Comparison of ENCODE assay signal across 1 cellular context in the genomic region with DNA sequence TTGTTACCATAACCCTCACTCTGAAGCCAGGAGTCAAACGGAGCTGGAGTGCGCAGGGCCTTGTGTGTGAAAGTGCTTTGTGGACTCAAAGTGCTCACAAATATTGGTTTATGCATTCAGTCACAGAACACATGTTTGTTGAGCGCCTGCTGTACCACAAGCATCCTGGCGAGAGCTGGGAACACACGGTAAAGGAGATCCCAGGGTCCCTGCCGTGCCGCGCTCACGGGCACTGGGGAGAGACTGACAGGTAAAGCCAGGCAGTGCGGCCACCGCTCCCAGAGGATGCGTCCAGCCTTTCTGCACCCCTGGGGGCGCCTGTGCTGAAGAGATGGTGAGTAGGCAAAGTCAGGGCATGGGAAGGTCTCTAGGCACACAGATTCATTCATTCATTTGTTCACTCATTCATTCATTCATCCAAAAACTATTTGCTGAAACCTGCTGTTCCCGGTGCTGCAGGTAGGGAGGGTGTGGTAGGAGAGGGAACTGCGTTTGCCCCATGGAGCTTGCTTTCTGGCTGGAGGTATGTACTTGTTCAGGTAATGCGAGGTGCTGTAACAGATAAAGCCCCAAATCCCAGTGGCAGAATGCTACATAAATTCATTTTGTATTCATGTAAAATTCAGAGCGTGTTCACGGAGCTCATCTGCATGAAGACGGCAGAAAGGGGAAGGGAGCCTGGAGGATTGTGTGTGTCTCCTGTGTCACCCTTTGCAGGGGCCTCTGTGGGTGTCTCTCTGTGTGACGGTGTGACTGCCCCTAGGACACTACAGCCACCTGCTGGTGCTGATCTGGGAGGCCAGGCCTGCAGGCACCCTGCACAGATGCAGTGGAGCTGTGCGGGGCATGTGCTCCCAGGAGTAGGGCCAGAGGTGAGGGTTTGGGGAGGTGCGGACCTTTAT.
TF ChIP-seq lines count a peak whose summit lies in the region.

No MANE protein-coding gene starts in this region.

TF ChIP-seq in SK-N-SH treated with all-trans-retinoic acid at 6 μM for 48 hours, 23 proteins besides CTCF, POLR2A, EP300 and RAD21 (continued from another document):
- no peak for TF ChIP-seq RARB (CRISPR knock-in tag; IDR thresholded peaks at IDR 0.05)
- TF ChIP-seq TOX (CRISPR knock-in tag; IDR thresholded peaks at IDR 0.05; ENCODE audit: borderline replicate concordance): no peak
- TF ChIP-seq SNAI2 (CRISPR knock-in tag; IDR thresholded peaks at IDR 0.05): no peak
- TF ChIP-seq PPARA (CRISPR knock-in tag; IDR thresholded peaks at IDR 0.05; ENCODE audit: borderline replicate concordance): no peak
- TF ChIP-seq, protein P1, sequence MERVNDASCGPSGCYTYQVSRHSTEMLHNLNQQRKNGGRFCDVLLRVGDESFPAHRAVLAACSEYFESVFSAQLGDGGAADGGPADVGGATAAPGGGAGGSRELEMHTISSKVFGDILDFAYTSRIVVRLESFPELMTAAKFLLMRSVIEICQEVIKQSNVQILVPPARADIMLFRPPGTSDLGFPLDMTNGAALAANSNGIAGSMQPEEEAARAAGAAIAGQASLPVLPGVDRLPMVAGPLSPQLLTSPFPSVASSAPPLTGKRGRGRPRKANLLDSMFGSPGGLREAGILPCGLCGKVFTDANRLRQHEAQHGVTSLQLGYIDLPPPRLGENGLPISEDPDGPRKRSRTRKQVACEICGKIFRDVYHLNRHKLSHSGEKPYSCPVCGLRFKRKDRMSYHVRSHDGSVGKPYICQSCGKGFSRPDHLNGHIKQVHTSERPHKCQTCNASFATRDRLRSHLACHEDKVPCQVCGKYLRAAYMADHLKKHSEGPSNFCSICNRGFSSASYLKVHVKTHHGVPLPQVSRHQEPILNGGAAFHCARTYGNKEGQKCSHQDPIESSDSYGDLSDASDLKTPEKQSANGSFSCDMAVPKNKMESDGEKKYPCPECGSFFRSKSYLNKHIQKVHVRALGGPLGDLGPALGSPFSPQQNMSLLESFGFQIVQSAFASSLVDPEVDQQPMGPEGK (CRISPR knock-in tag; IDR thresholded peaks at IDR 0.05; ENCODE audit: borderline replicate concordance): no peak
- TF ChIP-seq ZNF565 (CRISPR knock-in tag; conservative IDR thresholded peaks at IDR 0.05; ENCODE audit: low read depth): no peak
- no peak for TF ChIP-seq ZNF70 (CRISPR knock-in tag; IDR thresholded peaks at IDR 0.05)
- TF ChIP-seq ARNTL (CRISPR knock-in tag; IDR thresholded peaks at IDR 0.05; ENCODE audit: borderline replicate concordance, low read depth): no peak
- TF ChIP-seq ZNF8 (CRISPR knock-in tag; IDR thresholded peaks at IDR 0.05): no peak
- no peak for TF ChIP-seq ZFP30 (CRISPR knock-in tag; IDR thresholded peaks at IDR 0.05)
- TF ChIP-seq GLIS3 (CRISPR knock-in tag; IDR thresholded peaks at IDR 0.05): no peak
- TF ChIP-seq, protein P2, sequence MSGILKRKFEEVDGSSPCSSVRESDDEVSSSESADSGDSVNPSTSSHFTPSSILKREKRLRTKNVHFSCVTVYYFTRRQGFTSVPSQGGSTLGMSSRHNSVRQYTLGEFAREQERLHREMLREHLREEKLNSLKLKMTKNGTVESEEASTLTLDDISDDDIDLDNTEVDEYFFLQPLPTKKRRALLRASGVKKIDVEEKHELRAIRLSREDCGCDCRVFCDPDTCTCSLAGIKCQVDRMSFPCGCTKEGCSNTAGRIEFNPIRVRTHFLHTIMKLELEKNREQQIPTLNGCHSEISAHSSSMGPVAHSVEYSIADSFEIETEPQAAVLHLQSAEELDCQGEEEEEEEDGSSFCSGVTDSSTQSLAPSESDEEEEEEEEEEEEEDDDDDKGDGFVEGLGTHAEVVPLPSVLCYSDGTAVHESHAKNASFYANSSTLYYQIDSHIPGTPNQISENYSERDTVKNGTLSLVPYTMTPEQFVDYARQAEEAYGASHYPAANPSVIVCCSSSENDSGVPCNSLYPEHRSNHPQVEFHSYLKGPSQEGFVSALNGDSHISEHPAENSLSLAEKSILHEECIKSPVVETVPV (CRISPR knock-in tag; IDR thresholded peaks at IDR 0.05): no peak
